In genomic region chr6:52415333-52415732, GRCh38 we compare ENCODE assay signal across 21 cellular contexts. TPM values are rescaled to one million over a fixed set of nuclear protein-coding genes. Genes with fewer than 3 reads are reported as not detected.
DNase-seq lines count a peak whose midpoint lies in the region; ATAC-seq and TF ChIP-seq lines count a peak whose summit lies in the region.
"Had no signal": no experiment of that assay in that cellular context is flagged by ENCODE, and none has a peak within 500 bp of the region (broad histone marks: within the 10 kb centered on the region; RNA-seq: fewer than 3 reads in every experiment).

No MANE protein-coding gene starts in this region.

- H3K36me3 ChIP-seq in IMR-90 (ENCODE audit: control insufficient read depth, insufficient read depth, low read length), result no peaks in the 10 kb centered on the region
- H3K36me3 ChIP-seq: prostate gland, transverse colon had no signal

- H3K18ac ChIP-seq in IMR-90 (ENCODE audit: low read depth, low read length), result no peak overlapping the region

- peaks cover 10% of the 10 kb centered on the region for H3K27me3 Mint-ChIP-seq in T-helper 2 cell treated with Interferon-gamma antibody and Interleukin-4, amounts not matched to agents 5 μg/mL and 100 μg/mL, for 36 hours (ENCODE audit: low read depth)
- H3K27me3 Mint-ChIP-seq in activated CD8-positive, alpha-beta T cell treated with anti-CD3 and anti-CD28 coated beads for 36 hours, result no peaks in the 10 kb centered on the region
- H3K27me3 Mint-ChIP-seq in naive thymus-derived CD8-positive, alpha-beta T cell, result no peaks in the 10 kb centered on the region
- H3K27me3 Mint-ChIP-seq in endothelial cell (ENCODE audit: unreplicated experiment), result peaks cover 16% of the 10 kb centered on the region

- no peak overlapping the region for H2AK9ac ChIP-seq in IMR-90 (replicated peaks; ENCODE audit: low read depth, low read length, poor library complexity)

- H3K23ac ChIP-seq in IMR-90 (ENCODE audit: low read depth, low read length), result no peak overlapping the region

- no peaks in the 10 kb centered on the region for H4K20me1 ChIP-seq in IMR-90 (ENCODE audit: insufficient read depth, low read length)

- H4K5ac ChIP-seq in IMR-90 (ENCODE audit: low read depth, low read length), result no peak overlapping the region

- peak overlapping the region; percentile 66; the same call in 2 of the 3 replicates for H2BK15ac ChIP-seq in IMR-90 (ENCODE audit: low read depth, low read length)

- no peak overlapping the region for H3K4me2 ChIP-seq in IMR-90 (ENCODE audit: low read depth, low read length)

- peaks cover 19% of the 10 kb centered on the region for H3K4me1 ChIP-seq in IMR-90 (ENCODE audit: control insufficient read depth, insufficient read depth, low read length)
- H3K4me1 ChIP-seq: prostate gland had no signal

- no peak overlapping the region for H3K9ac ChIP-seq in IMR-90 (ENCODE audit: low read depth, low read length)

- H3K4me3 Mint-ChIP-seq in T-helper 2 cell treated with Interferon-gamma antibody and Interleukin-4, amounts not matched to agents 5 μg/mL and 100 μg/mL, for 36 hours, result peak overlapping the region; percentile 4
- no peak overlapping the region for H3K4me3 Mint-ChIP-seq in activated CD8-positive, alpha-beta T cell treated with anti-CD3 and anti-CD28 coated beads for 36 hours
- H3K4me3 Mint-ChIP-seq in naive thymus-derived CD8-positive, alpha-beta T cell, result peak overlapping the region in 1 of 10 donors; percentile 22
- H3K4me3 Mint-ChIP-seq in endothelial cell (ENCODE audit: unreplicated experiment), result no peak overlapping the region
- H3K4me3 Mint-ChIP-seq: activated T-helper 1 cell treated with anti-CD3 and anti-CD28 coated beads, Interleukin-12 subunit alpha, Interleukin-12 subunit beta, Interleukin-2, Interleukin-4 antibody, amounts not matched to agents 30 ng/mL and 10 ng/mL and 1 ng/mL, durations not matched to agents 14 hours and 24 hours and 36 hours had no signal

- peaks cover 2 to 11% of the 10 kb centered on the region in 2 experiments; a peak in 3 of 4 replicates for H3K79me1 ChIP-seq in IMR-90 (ENCODE audit: low read depth in 1 of 2, low read length in 2 of 2)

- TF ChIP-seq CTCF in IMR-90 (conservative IDR thresholded peaks at IDR 0.05; ENCODE audit: low read depth, low read length) (no peak), endothelial cell (IDR thresholded peaks at IDR 0.05; ENCODE audit: unreplicated experiment) (no peak)
- no peak for TF ChIP-seq CTCF in activated CD8-positive, alpha-beta T cell treated with anti-CD3 and anti-CD28 coated beads for 36 hours (IDR thresholded peaks at IDR 0.05)

- no peak overlapping the region for H3K27ac Mint-ChIP-seq in T-helper 2 cell treated with Interferon-gamma antibody and Interleukin-4, amounts not matched to agents 5 μg/mL and 100 μg/mL, for 36 hours
- H3K27ac Mint-ChIP-seq in activated CD8-positive, alpha-beta T cell treated with anti-CD3 and anti-CD28 coated beads for 36 hours, result peak overlapping the region; percentile 1
- H3K27ac Mint-ChIP-seq in naive thymus-derived CD8-positive, alpha-beta T cell, result peak overlapping the region in 7 of 10 donors; percentile 11 to 78 (median 31)
- H3K27ac Mint-ChIP-seq in endothelial cell (ENCODE audit: unreplicated experiment), result no peak overlapping the region
- H3K27ac Mint-ChIP-seq: activated T-helper 1 cell treated with anti-CD3 and anti-CD28 coated beads, Interleukin-12 subunit alpha, Interleukin-12 subunit beta, Interleukin-2, Interleukin-4 antibody, amounts not matched to agents 30 ng/mL and 10 ng/mL and 1 ng/mL, durations not matched to agents 14 hours and 24 hours and 36 hours had no signal

- TF ChIP-seq POLR2A in IMR-90 (IDR thresholded peaks at IDR 0.05; ENCODE audit: low read depth, low read length), result no peak

- POLR2A ChIA-PET in IMR-90 (lab: Charles Lee; ENCODE audit: unreplicated experiment), result no interaction called here
- POLR2A ChIA-PET in activated CD8-positive, alpha-beta T cell treated with anti-CD3 and anti-CD28 coated beads for 36 hours (lab: Charles Lee), result interaction anchor here (1.6 kb wide), 1 partner anchor 10 kb away, joined by 3 read pairs; no protein-coding TSS in a partner anchor
- POLR2A ChIA-PET in naive thymus-derived CD8-positive, alpha-beta T cell (lab: Charles Lee), result interaction anchor here (1.3 kb wide), 1 partner anchor 17 kb away, joined by 3 read pairs; no protein-coding TSS in a partner anchor

- H4K8ac ChIP-seq in IMR-90 (ENCODE audit: low read depth in 2 of 2, low read length in 2 of 2), result peak overlapping the region in 1 of 2 experiments; percentile 14; a peak in 1 of 4 replicates

- peak overlapping the region; percentile 43; the same call in 1 of the 2 replicates for H2AK5ac ChIP-seq in IMR-90 (ENCODE audit: low read depth, low read length)

- H3K36me3 Mint-ChIP-seq in T-helper 2 cell treated with Interferon-gamma antibody and Interleukin-4, amounts not matched to agents 5 μg/mL and 100 μg/mL, for 36 hours (ENCODE audit: low read depth), result no peaks in the 10 kb centered on the region
- H3K36me3 Mint-ChIP-seq in activated CD8-positive, alpha-beta T cell treated with anti-CD3 and anti-CD28 coated beads for 36 hours (ENCODE audit: low read depth), result no peaks in the 10 kb centered on the region
- no peaks in the 10 kb centered on the region for H3K36me3 Mint-ChIP-seq in naive thymus-derived CD8-positive, alpha-beta T cell
- H3K36me3 Mint-ChIP-seq in endothelial cell (ENCODE audit: low read depth, unreplicated experiment), result peaks cover 5% of the 10 kb centered on the region
- H3K36me3 Mint-ChIP-seq: activated naive CD4-positive, alpha-beta T cell treated with anti-CD3 and anti-CD28 coated beads, Interleukin-2, amount 50 U/mL, for 72 hours had no signal

- H3K9me1 ChIP-seq in IMR-90 (ENCODE audit: insufficient read depth, low read length), result peaks cover 13% of the 10 kb centered on the region

- H3K27me3 ChIP-seq in IMR-90 (ENCODE audit: control insufficient read depth, insufficient read depth, low read length), result no peaks in the 10 kb centered on the region
- H3K27me3 ChIP-seq: dorsolateral prefrontal cortex, transverse colon had no signal

- no peak overlapping the region for H2AFZ ChIP-seq in IMR-90 (replicated peaks; ENCODE audit: low read length, poor library complexity)

- CTCF ChIA-PET in IMR-90 (lab: Yijun Ruan, JAX), result interaction anchor here (1.1 to 1.3 kb wide), 3 partner anchors 9 to 246 kb away, joined by 3 to 4 read pairs (median 4); no protein-coding TSS in a partner anchor
- CTCF ChIA-PET in activated CD8-positive, alpha-beta T cell treated with anti-CD3 and anti-CD28 coated beads for 36 hours (lab: Charles Lee), result interaction anchor here (0.6 to 7.6 kb wide), 24 partner anchors 8 to 292 kb away, joined by 3 to 65 read pairs (median 6); partner anchors contain the start of genes MCM3, PAQR8, TMEM14A and TRAM2

- H3K14ac ChIP-seq in IMR-90 (replicated peaks; ENCODE audit: low read depth, low read length), result no peak overlapping the region; the same call in 1 of the 2 replicates

- H2BK120ac ChIP-seq in IMR-90 (ENCODE audit: low read depth, low read length), result peak overlapping the region; percentile 39; the same call in 1 of the 2 replicates

- no peak for TF ChIP-seq RAD21 in IMR-90 (IDR thresholded peaks at IDR 0.05; ENCODE audit: low read length)

- no peak for DNase-seq in T-helper 2 cell treated with Interferon-gamma antibody and Interleukin-4, amounts not matched to agents 5 μg/mL and 100 μg/mL, for 36 hours (ENCODE audit: low spot score)
- DNase-seq in T-helper 2 cell (no peak), IMR-90 (no peak), endothelial cell (ENCODE audit: low spot score) (no peak), left ventricle myocardium superior (no peak), left colon (no peak)
- DNase-seq in activated CD8-positive, alpha-beta T cell treated with anti-CD3 and anti-CD28 coated beads for 36 hours, result no peak
- DNase-seq in naive thymus-derived CD8-positive, alpha-beta T cell, result no peak
- DNase-seq: activated CD4-positive, alpha-beta T cell treated with anti-CD3 and anti-CD28 coated beads for 1 hour; central memory CD4-positive, alpha-beta T cell; DMS153; dorsolateral prefrontal cortex; kidney; NCI-H1694 treated with DMSO at 0.1 percent for 48 hours; stimulated activated CD8-positive, alpha-beta memory T cell treated with anti-CD3 and anti-CD28 coated beads, Interleukin-4, amount 100 ng/mL, for 48 hours; transverse colon had no signal

- intact Hi-C loops in IMR-90 (cut with micrococcal nuclease) (no loop called here), left ventricle myocardium superior (cut with micrococcal nuclease) (loop anchor here (5.0 kb wide), 2 partner anchors 87 to 182 kb away; no protein-coding TSS in a partner anchor), left colon (cut with DNase I, micrococcal nuclease) (loop anchor here (2.0 to 5.0 kb wide), 3 partner anchors 182 to 247 kb away; no protein-coding TSS in a partner anchor)
- intact Hi-C loops in activated CD8-positive, alpha-beta T cell treated with anti-CD3 and anti-CD28 coated beads for 36 hours (cut with micrococcal nuclease), result loop anchor here (5.0 kb wide), 2 partner anchors 162 to 182 kb away; partner anchors contain the start of gene TRAM2

- BruUV-seq in IMR-90 (replicated peaks; lab: Mats Ljungman, UMichigan), result no TSS peak

- no peak overlapping the region for H3K56ac ChIP-seq in IMR-90 (ENCODE audit: extremely low read depth, insufficient read depth, low read length)

- no peaks in the 10 kb centered on the region for H3K9me3 ChIP-seq in IMR-90 (ENCODE audit: control insufficient read depth, insufficient read depth, low read length)
- H3K9me3 ChIP-seq: prostate gland, transverse colon had no signal

- no peak overlapping the region for H3K4me3 ChIP-seq in IMR-90 (ENCODE audit: insufficient read depth, low read depth, low read length)
- H3K4me3 ChIP-seq: dorsolateral prefrontal cortex, lung, prostate gland, transverse colon had no signal

- H2BK20ac ChIP-seq in IMR-90 (ENCODE audit: low read depth, low read length), result peak overlapping the region; percentile 17; the same call in 1 of the 2 replicates

- no CpG with 5 or more reads among the region's 1 CpG for WGBS in IMR-90 (ENCODE audit: extremely low coverage in 2 of 2, insufficient read length in 1 of 2), 2 experiments

- H4K91ac ChIP-seq in IMR-90 (ENCODE audit: insufficient read depth, low read depth, low read length), result peak overlapping the region; percentile 13; the same call in 1 of the 2 replicates

- no peak for ATAC-seq in IMR-90 (ENCODE audit: low read depth)
- no peak for ATAC-seq in activated CD8-positive, alpha-beta T cell treated with anti-CD3 and anti-CD28 coated beads for 36 hours
- no peak for ATAC-seq in naive thymus-derived CD8-positive, alpha-beta T cell
- no peak for ATAC-seq in left ventricle myocardium superior
- ATAC-seq in left colon, result no peak
- ATAC-seq: activated naive CD4-positive, alpha-beta T cell treated with anti-CD3 and anti-CD28 coated beads, Interleukin-2, amount 50 U/mL, for 72 hours; Right ventricle myocardium inferior had no signal

- peaks cover 25% of the 10 kb centered on the region for H3K4me1 Mint-ChIP-seq in T-helper 2 cell treated with Interferon-gamma antibody and Interleukin-4, amounts not matched to agents 5 μg/mL and 100 μg/mL, for 36 hours (ENCODE audit: low read depth)
- H3K4me1 Mint-ChIP-seq in activated CD8-positive, alpha-beta T cell treated with anti-CD3 and anti-CD28 coated beads for 36 hours (ENCODE audit: low read depth), result peaks cover 32% of the 10 kb centered on the region
- H3K4me1 Mint-ChIP-seq in naive thymus-derived CD8-positive, alpha-beta T cell, result peaks cover 15 to 47% (median 23%) of the 10 kb centered on the region in 4 donors
- peaks cover 17% of the 10 kb centered on the region for H3K4me1 Mint-ChIP-seq in endothelial cell (ENCODE audit: unreplicated experiment)

- peak overlapping the region; percentile 24 for H2BK5ac ChIP-seq in IMR-90 (ENCODE audit: low read depth, low read length, poor library complexity, severe bottlenecking)

- H3K27ac ChIP-seq in IMR-90 (ENCODE audit: insufficient read depth, low read length), result no peak overlapping the region
- H3K27ac ChIP-seq: dorsolateral prefrontal cortex, prostate gland, transverse colon had no signal

- in situ Hi-C loops in IMR-90 (cut with MboI; ENCODE audit: low sequenced_read_pairs), result loop anchor here (5.0 kb wide), 2 partner anchors 182 to 247 kb away; no protein-coding TSS in a partner anchor

- dilution Hi-C loops in IMR-90 (cut with HindIII; ENCODE audit: low sequenced_read_pairs, unreplicated experiment), result loop anchor here (25.0 kb wide), 1 partner anchor 247 kb away; the partner anchor contains the start of gene TMEM14A

- H3K9me3 Mint-ChIP-seq in T-helper 2 cell treated with Interferon-gamma antibody and Interleukin-4, amounts not matched to agents 5 μg/mL and 100 μg/mL, for 36 hours, result no peaks in the 10 kb centered on the region
- no peaks in the 10 kb centered on the region for H3K9me3 Mint-ChIP-seq in activated CD8-positive, alpha-beta T cell treated with anti-CD3 and anti-CD28 coated beads for 36 hours
- H3K9me3 Mint-ChIP-seq in naive thymus-derived CD8-positive, alpha-beta T cell, result no peaks in the 10 kb centered on the region
- no peaks in the 10 kb centered on the region for H3K9me3 Mint-ChIP-seq in endothelial cell (ENCODE audit: unreplicated experiment)
- H3K9me3 Mint-ChIP-seq: activated naive CD4-positive, alpha-beta T cell treated with anti-CD3 and anti-CD28 coated beads, Interleukin-2, amount 50 U/mL, for 72 hours; activated T-helper 1 cell treated with anti-CD3 and anti-CD28 coated beads, Interleukin-12 subunit alpha, Interleukin-12 subunit beta, Interleukin-2, Interleukin-4 antibody, amounts not matched to agents 30 ng/mL and 10 ng/mL and 1 ng/mL, durations not matched to agents 14 hours and 24 hours and 36 hours had no signal

- H3K4ac ChIP-seq in IMR-90 (ENCODE audit: low read depth, low read length), result peak overlapping the region; percentile 2; the same call in 1 of the 2 replicates

RNA-seq across cellular contexts. Expression of gene EFHC1, which starts 4.8 kb away (rescaled TPM):
- total RNA-seq in IMR-90 (2012; rRNA removed) (14.0 and 14.7 TPM in 2 replicates), endothelial cell (ENCODE audit: unreplicated experiment) (29.0 TPM), left ventricle myocardium superior (6.2 TPM), left colon (10 to 100 TPM; 11.1 to 13.8 TPM)
- 17.6 and 23.0 TPM in 2 replicates for polyA plus RNA-seq in IMR-90 (2012; rRNA removed)
- polyA plus RNA-seq in IMR-90 (2012; cell fraction: cytosol; rRNA removed), result 3.1 and 5.1 TPM in 2 replicates
- 39.6 and 135 TPM in 2 replicates for polyA plus RNA-seq in IMR-90 (2012; cell fraction: nucleus; rRNA removed; ENCODE audit: low replicate concordance)
- 1 to 10 TPM; 1.9 to 2.1 TPM for total RNA-seq in activated CD8-positive, alpha-beta T cell treated with anti-CD3 and anti-CD28 coated beads for 36 hours
- total RNA-seq in naive thymus-derived CD8-positive, alpha-beta T cell, result 10 to 100 TPM; 13.0 to 15.5 TPM
- 1 to 10 TPM; 2.5 to 5.1 (median 2.9) TPM for polyA plus RNA-seq in naive thymus-derived CD8-positive, alpha-beta T cell

RNA-seq across cellular contexts. Expression of gene PAQR8, which starts 53.4 kb away (rescaled TPM):
- 1.6 and 1.7 TPM in 2 replicates for total RNA-seq in IMR-90 (2012; rRNA removed)
- polyA plus RNA-seq in IMR-90 (2012; rRNA removed), result 1.1 and 1.4 TPM in 2 replicates
- polyA plus RNA-seq in IMR-90 (2012; cell fraction: cytosol; rRNA removed), result 0.68 and 1.2 TPM in 2 replicates
- 0.37 and 0.42 TPM in 2 replicates for polyA plus RNA-seq in IMR-90 (2012; cell fraction: nucleus; rRNA removed; ENCODE audit: low replicate concordance)
- total RNA-seq in activated CD8-positive, alpha-beta T cell treated with anti-CD3 and anti-CD28 coated beads for 36 hours, result 10 to 100 TPM; 12.9 to 13.7 TPM
- 10 to 100 TPM; 28.9 to 31.7 TPM for total RNA-seq in naive thymus-derived CD8-positive, alpha-beta T cell
- polyA plus RNA-seq in naive thymus-derived CD8-positive, alpha-beta T cell, result 10 to 100 TPM; 14.3 to 35.0 (median 30.6) TPM
- total RNA-seq in endothelial cell (ENCODE audit: unreplicated experiment), result 7.5 TPM
- 1.8 TPM for total RNA-seq in left ventricle myocardium superior
- total RNA-seq in left colon, result 100 to 1,000 TPM; 152 to 158 TPM

Comparison
In these comparisons a context has a peak if more than half of its experiments do, and no peak if none do; other contexts are left out.
1. H3K27ac Mint-ChIP-seq: peak in activated CD8-positive, alpha-beta T cell treated with anti-CD3 and anti-CD28 coated beads for 36 hours (single experiment) and naive thymus-derived CD8-positive, alpha-beta T cell (7 of 10); none in T-helper 2 cell treated with Interferon-gamma antibody and Interleukin-4, amounts not matched to agents 5 μg/mL and 100 μg/mL, for 36 hours (single experiment) and endothelial cell (single experiment).
2. RNA of gene PAQR8, which starts 53.4 kb away (total RNA-seq): 152 to 158 TPM in left colon; 28.9 to 31.7 TPM in naive thymus-derived CD8-positive, alpha-beta T cell, 12.9 to 13.7 TPM in activated CD8-positive, alpha-beta T cell treated with anti-CD3 and anti-CD28 coated beads for 36 hours, 7.5 TPM in endothelial cell (single experiment), 1.8 TPM in left ventricle myocardium superior (single experiment) and 1.6 to 1.7 TPM in IMR-90; every median in the first group is over 4 times any median in the second.